ENCODE assay signal across 23 cellular contexts in genomic region chr10:116719712-116720111, GRCh38. TPM values are rescaled to one million over a fixed set of nuclear protein-coding genes. Genes with fewer than 3 reads are reported as not detected.
"Had no signal": no experiment of that assay in that cellular context is flagged by ENCODE, and none has a peak within 500 bp of the region (broad histone marks: within the 10 kb centered on the region; RNA-seq: fewer than 3 reads in every experiment).

No MANE protein-coding gene starts in this region.

- H3K4me3 ChIP-seq: adrenal gland, cardiac muscle cell, gastrocnemius medialis, thyroid gland had no signal

- H3K9me3 Mint-ChIP-seq: activated naive CD4-positive, alpha-beta T cell treated with anti-CD3 and anti-CD28 coated beads, Interleukin-2, amount 50 U/mL, for 24 hours; activated T-cell treated with anti-CD3 and anti-CD28 coated beads, Interleukin-2, amount 50 U/mL, for 72 hours; dendritic cell treated with granulocyte-macrophage colony-stimulating factor and Interleukin-4, amounts not matched to agents 40 ng/mL and 50 ng/mL, for 4 days; naive thymus-derived CD8-positive, alpha-beta T cell had no signal

- H3K4me3 Mint-ChIP-seq: activated naive CD4-positive, alpha-beta T cell treated with anti-CD3 and anti-CD28 coated beads, Interleukin-2, amount 50 U/mL, for 24 hours; activated T-cell treated with anti-CD3 and anti-CD28 coated beads, Interleukin-2, amount 50 U/mL, for 72 hours; dendritic cell treated with granulocyte-macrophage colony-stimulating factor and Interleukin-4, amounts not matched to agents 40 ng/mL and 50 ng/mL, for 4 days; immature natural killer cell; naive thymus-derived CD8-positive, alpha-beta T cell had no signal

- H3K4me1 ChIP-seq: gastrocnemius medialis had no signal

- H3K36me3 ChIP-seq: adrenal gland, cardiac muscle cell, gastrocnemius medialis, thyroid gland had no signal

- H2AFZ ChIP-seq: parathyroid adenoma had no signal

- H3K36me3 Mint-ChIP-seq: activated naive CD4-positive, alpha-beta T cell treated with anti-CD3 and anti-CD28 coated beads, Interleukin-2, amount 50 U/mL, for 24 hours; immature natural killer cell; naive thymus-derived CD8-positive, alpha-beta T cell had no signal

- H3K9me3 ChIP-seq: adrenal gland, gastrocnemius medialis, thyroid gland had no signal

- H3K27ac Mint-ChIP-seq: activated naive CD4-positive, alpha-beta T cell treated with anti-CD3 and anti-CD28 coated beads, Interleukin-2, amount 50 U/mL, for 24 hours; activated T-cell treated with anti-CD3 and anti-CD28 coated beads, Interleukin-2, amount 50 U/mL, for 72 hours; dendritic cell treated with granulocyte-macrophage colony-stimulating factor and Interleukin-4, amounts not matched to agents 40 ng/mL and 50 ng/mL, for 4 days; immature natural killer cell had no signal

- DNase-seq: activated CD4-positive, CD25-positive, alpha-beta regulatory T cell treated with anti-CD3 and anti-CD28 coated beads, Interleukin-2, amount 50 U/mL, for 72 hours; activated CD8-positive, alpha-beta memory T cell treated with anti-CD3 and anti-CD28 coated beads for 24 hours; activated gamma-delta T cell; activated T-cell treated with anti-CD3 and anti-CD28 coated beads, Interleukin-2, amount 50 U/mL, for 72 hours; effector CD8-positive, alpha-beta T cell; gastrocnemius medialis; head of caudate nucleus; immature natural killer cell; mesendoderm; stimulated activated CD4-positive, alpha-beta T cell treated with anti-CD3 and anti-CD28 coated beads, Interleukin-12 subunit alpha, Interleukin-12 subunit beta, amount 100 ng/mL, for 4 hours; stimulated activated CD4-positive, alpha-beta T cell treated with anti-CD3 and anti-CD28 coated beads, Interleukin-1b, Interleukin-23, amount 100 ng/mL, for 48 hours; stimulated activated CD8-positive, alpha-beta memory T cell treated with anti-CD3 and anti-CD28 coated beads, Interleukin-4, amount 100 ng/mL, for 48 hours; stimulated activated naive CD4-positive, alpha-beta T cell; SW 1271; T-helper 2 cell; thyroid gland had no signal

- H3K9ac ChIP-seq: parathyroid adenoma had no signal

- H3K27ac ChIP-seq: cardiac muscle cell, gastrocnemius medialis, parathyroid adenoma, thyroid gland, VCaP had no signal

- H3K27me3 ChIP-seq: adrenal gland, cardiac muscle cell, gastrocnemius medialis, thyroid gland had no signal

- ATAC-seq: activated T-cell treated with anti-CD3 and anti-CD28 coated beads, Interleukin-2, amount 50 U/mL, for 72 hours; gastrocnemius medialis; naive thymus-derived CD8-positive, alpha-beta T cell had no signal

RNA-seq across cellular contexts. Expression of gene HSPA12A, which starts 22.7 kb away (rescaled TPM):
- total RNA-seq: naive thymus-derived CD8-positive, alpha-beta T cell had no signal
- polyA plus RNA-seq: naive thymus-derived CD8-positive, alpha-beta T cell had no signal
